In the genomic region with DNA sequence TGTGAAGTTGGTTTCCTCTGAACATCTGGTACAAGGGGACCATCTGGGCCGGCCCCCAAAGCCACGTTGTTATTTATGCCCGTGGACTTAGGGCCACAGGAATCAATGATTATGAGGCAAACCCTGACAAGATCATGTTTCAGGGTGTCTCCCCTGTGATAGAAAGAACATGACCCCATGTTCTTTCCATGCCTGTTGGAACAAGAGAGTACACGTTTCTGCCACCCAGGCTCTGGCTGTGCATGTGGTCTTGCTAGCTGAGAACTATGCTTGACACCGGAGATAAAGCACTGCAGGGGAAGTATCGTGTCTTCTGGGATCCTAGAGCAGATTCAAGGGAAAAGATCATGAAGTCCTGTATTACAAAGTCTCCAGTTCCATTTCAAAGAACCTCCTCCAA, we compare ENCODE assay signal across 17 cellular contexts.
DNase-seq lines count a peak whose midpoint lies in the region; ATAC-seq, FAIRE-seq and TF ChIP-seq lines count a peak whose summit lies in the region.
"Had no signal": no experiment of that assay in that cellular context is flagged by ENCODE, and none has a peak within 500 bp of the region (broad histone marks: within the 10 kb centered on the region; RNA-seq: fewer than 3 reads in every experiment).

No MANE protein-coding gene starts in this region.

- TF ChIP-seq POLR2A in HepG2 (IDR thresholded peaks at IDR 0.05; ENCODE audit: insufficient read depth in 1 of 2, low read depth in 2 of 2, low read length in 2 of 2) (no peak), right lobe of liver (IDR thresholded peaks at IDR 0.05) (no peak)

- CTCF ChIA-PET in HepG2 (lab: Yijun Ruan, JAX; ENCODE audit: low intra/inter-chr PET ratio, low total read pairs): no interaction called here

- H3K4me1 ChIP-seq in HepG2 (ENCODE audit: insufficient read depth, low read length) (no peaks in the 10 kb centered on the region), right lobe of liver (no peaks in the 10 kb centered on the region), esophagus (ENCODE audit: control insufficient read depth in 2 of 2, insufficient read depth in 2 of 2, low read length in 1 of 2) (peaks cover 0 to 3% of the 10 kb centered on the region in 2 donors), keratinocyte (ENCODE audit: control insufficient read depth, extremely low read depth, insufficient read depth, low read length) (peaks cover 18% of the 10 kb centered on the region), osteoblast (ENCODE audit: insufficient read depth, low read length) (no peaks in the 10 kb centered on the region)
- H3K4me1 ChIP-seq: BLaER1 treated with 17β-estradiol and CSF1 and Interleukin-3, amounts not matched to agents 10 nM and 100 nM had no signal

- TF ChIP-seq RAD21 in HepG2 (CRISPR knock-in tag; IDR thresholded peaks at IDR 0.05): no peak

- intact Hi-C loops in HepG2 (cut with micrococcal nuclease; ENCODE audit: unreplicated experiment): no loop called here
- intact Hi-C loops in right lobe of liver (cut with DNase I): no loop called here

- no peaks in the 10 kb centered on the region for H4K20me1 ChIP-seq in HepG2 (ENCODE audit: insufficient read depth, low read length)
- H4K20me1 ChIP-seq in keratinocyte (ENCODE audit: control insufficient read depth, extremely low read depth, insufficient read depth, low read length): no peaks in the 10 kb centered on the region
- H4K20me1 ChIP-seq in osteoblast (ENCODE audit: insufficient read depth, low read length): no peaks in the 10 kb centered on the region
- H4K20me1 ChIP-seq: BLaER1 treated with 17β-estradiol and CSF1 and Interleukin-3, amounts not matched to agents 10 nM and 100 nM had no signal

- H3K9ac ChIP-seq in HepG2 (ENCODE audit: insufficient read depth, low read depth, low read length): no peak overlapping the region
- H3K9ac ChIP-seq in keratinocyte (ENCODE audit: control insufficient read depth, extremely low read depth, insufficient read depth, low read length): no peak overlapping the region
- H3K9ac ChIP-seq: BLaER1 treated with 17β-estradiol and CSF1 and Interleukin-3, amounts not matched to agents 10 nM and 100 nM had no signal

- H2AFZ ChIP-seq in HepG2 (ENCODE audit: low read length): no peak overlapping the region
- H2AFZ ChIP-seq in keratinocyte (ENCODE audit: control insufficient read depth, low read length): peak overlapping the region; percentile 4
- no peak overlapping the region for H2AFZ ChIP-seq in osteoblast (ENCODE audit: low read length)

- POLR2A ChIA-PET in HepG2 (lab: Yijun Ruan, JAX): no interaction called here

- DNase-seq in HepG2 (ENCODE audit: low spot score) (no peak), right lobe of liver (no peak), keratinocyte (ENCODE audit: low read depth, low spot score) (no peak), inferior parietal cortex (ENCODE audit: extremely low spot score) (no peak), osteoblast (ENCODE audit: insufficient read length, low spot score, missing footprints) (no peak)
- DNase-seq: CD8-positive, alpha-beta T cell; COR-L47; DMS 273 treated with DMSO at 0.1 percent for 48 hours; DMS53; DND-41; EL; H9 had no signal

- ATAC-seq in HepG2 (no peak), right lobe of liver (no peak)
- ATAC-seq: CD8-positive, alpha-beta T cell; GM12878 had no signal

- dilution Hi-C loops in keratinocyte (cut with MboI; ENCODE audit: extremely low pct_ligation_motif_present, low sequenced_read_pairs): no loop called here

- TF ChIP-seq CTCF in HepG2 (CRISPR knock-in tag; IDR thresholded peaks at IDR 0.05) (no peak), right lobe of liver (IDR thresholded peaks at IDR 0.05) (no peak), keratinocyte (optimal IDR thresholded peaks at IDR 0.05 in 1 of 3, IDR thresholded peaks at IDR 0.05 in 1 of 3, conservative IDR thresholded peaks at IDR 0.05 in 1 of 3; ENCODE audit: extremely low read depth in 1 of 3, insufficient read depth in 2 of 3, low read length in 3 of 3) (no peak), osteoblast (IDR thresholded peaks at IDR 0.05; ENCODE audit: extremely low read depth, low read depth, low read length) (no peak)

- H3K9me3 ChIP-seq in HepG2 (ENCODE audit: low read length) (no peaks in the 10 kb centered on the region), right lobe of liver (no peaks in the 10 kb centered on the region), esophagus (ENCODE audit: control insufficient read depth in 2 of 2, insufficient read depth in 1 of 2, low read depth in 1 of 2, low read length in 1 of 2) (no peaks in the 10 kb centered on the region), keratinocyte (ENCODE audit: control insufficient read depth, low read depth, low read length) (no peaks in the 10 kb centered on the region), osteoblast (ENCODE audit: low read depth, low read length) (no peaks in the 10 kb centered on the region)
- H3K9me3 ChIP-seq: BLaER1 treated with 17β-estradiol and CSF1 and Interleukin-3, amounts not matched to agents 10 nM and 100 nM had no signal

- FAIRE-seq in HepG2 (lab: Jason Lieb, UNC) (no peak), keratinocyte (lab: Jason Lieb, UNC) (no peak)
- FAIRE-seq: GM12878, GM19239, H1 had no signal

- H3K27ac ChIP-seq in HepG2 (ENCODE audit: extremely low read length, insufficient read depth, low read length) (no peak overlapping the region), right lobe of liver (no peak overlapping the region), esophagus (ENCODE audit: low read depth in 2 of 2, low read length in 1 of 2) (peak overlapping the region; percentile 50 to 68), keratinocyte (ENCODE audit: control insufficient read depth, insufficient read depth, low read length) (no peak overlapping the region), osteoblast (ENCODE audit: low read depth, low read length) (no peak overlapping the region)
- H3K27ac ChIP-seq: BLaER1 treated with 17β-estradiol and CSF1 and Interleukin-3, amounts not matched to agents 10 nM and 100 nM had no signal

- in situ Hi-C loops in HepG2 (cut with HindIII; ENCODE audit: extremely low pct_ligation_motif_present, low pct_unique_long_range_greater_than_20kb): no loop called here

- H3K4me3 ChIP-seq in HepG2 (replicated peaks in 1 of 3; ENCODE audit: insufficient read depth in 1 of 3, low read depth in 2 of 3, low read length in 3 of 3): no peak overlapping the region
- no peak overlapping the region for H3K4me3 ChIP-seq in right lobe of liver
- H3K4me3 ChIP-seq in esophagus (ENCODE audit: low read depth in 1 of 2, low read length in 2 of 2): no peak overlapping the region
- no peak overlapping the region for H3K4me3 ChIP-seq in keratinocyte (ENCODE audit: control insufficient read depth in 2 of 3, extremely low read depth in 1 of 3, insufficient read depth in 2 of 3, low read depth in 1 of 3, low read length in 3 of 3)
- H3K4me3 ChIP-seq in osteoblast (ENCODE audit: insufficient read depth, low read length): no peak overlapping the region
- H3K4me3 ChIP-seq: BLaER1 treated with 17β-estradiol and CSF1 and Interleukin-3, amounts not matched to agents 10 nM and 100 nM; GM12878 had no signal

- no TSS peak for BruUV-seq in HepG2 (replicated peaks; lab: Mats Ljungman, UMichigan)

- H3K9me1 ChIP-seq in keratinocyte (ENCODE audit: control insufficient read depth, extremely low read depth, insufficient read depth, low read length): no peaks in the 10 kb centered on the region

- H3K4me2 ChIP-seq in HepG2 (ENCODE audit: low read depth, low read length): no peak overlapping the region
- peak overlapping the region; percentile 22 for H3K4me2 ChIP-seq in keratinocyte (ENCODE audit: control insufficient read depth, extremely low read depth, insufficient read depth, low read depth, low read length)
- H3K4me2 ChIP-seq in osteoblast (ENCODE audit: insufficient read depth, low read length): no peak overlapping the region
- H3K4me2 ChIP-seq: BLaER1 treated with 17β-estradiol and CSF1 and Interleukin-3, amounts not matched to agents 10 nM and 100 nM had no signal

- TF ChIP-seq EP300 in HepG2 (IDR thresholded peaks at IDR 0.05; ENCODE audit: low read depth in 2 of 2, low read length in 2 of 2) (no peak), HepG2 (CRISPR knock-in tag; IDR thresholded peaks at IDR 0.05; ENCODE audit: borderline replicate concordance) (no peak)

- H3K36me3 ChIP-seq in HepG2 (replicated peaks in 1 of 2; ENCODE audit: control insufficient read depth in 1 of 2, insufficient read depth in 2 of 2, low read length in 2 of 2) (no peaks in the 10 kb centered on the region), right lobe of liver (no peaks in the 10 kb centered on the region), esophagus (ENCODE audit: control insufficient read depth in 2 of 2, insufficient read depth in 2 of 2, low read length in 1 of 2) (no peaks in the 10 kb centered on the region), keratinocyte (ENCODE audit: control insufficient read depth in 2 of 2, extremely low read depth in 1 of 2, insufficient read depth in 2 of 2, low read length in 2 of 2) (no peaks in the 10 kb centered on the region), osteoblast (ENCODE audit: insufficient read depth, low read length) (no peaks in the 10 kb centered on the region)
- H3K36me3 ChIP-seq: BLaER1 treated with 17β-estradiol and CSF1 and Interleukin-3, amounts not matched to agents 10 nM and 100 nM had no signal

- peaks cover 7 to 25% of the 10 kb centered on the region in 2 experiments; a peak in 3 of 5 replicates for H3K27me3 ChIP-seq in HepG2 (ENCODE audit: control insufficient read depth in 1 of 2, insufficient read depth in 2 of 2, low read length in 2 of 2)
- H3K27me3 ChIP-seq in right lobe of liver: no peaks in the 10 kb centered on the region
- H3K27me3 ChIP-seq in esophagus (ENCODE audit: control insufficient read depth in 1 of 2, insufficient read depth in 2 of 2, low read length in 2 of 2): no peaks in the 10 kb centered on the region
- H3K27me3 ChIP-seq in keratinocyte (ENCODE audit: control insufficient read depth, extremely low read depth, insufficient read depth, low read length): no peaks in the 10 kb centered on the region
- peaks cover 39% of the 10 kb centered on the region for H3K27me3 ChIP-seq in osteoblast (ENCODE audit: insufficient read depth, low read length)
- H3K27me3 ChIP-seq: BLaER1 treated with 17β-estradiol and CSF1 and Interleukin-3, amounts not matched to agents 10 nM and 100 nM had no signal

- 31% methylated on average over 5 of the region's 6 CpGs for WGBS in HepG2 (ENCODE audit: low lambda C conversion rate)
- 86% methylated on average over 2 of the region's 6 CpGs for WGBS in right lobe of liver (ENCODE audit: insufficient coverage, low coverage, low lambda C conversion rate, missing lambda C conversion rate)
- 52 to 63% methylated on average over 6 of the region's 6 CpGs for WGBS in esophagus, 2 donors

- H3K79me2 ChIP-seq in HepG2 (ENCODE audit: insufficient read depth, low read length) (no peaks in the 10 kb centered on the region), keratinocyte (ENCODE audit: control insufficient read depth, insufficient read depth, low read length) (no peaks in the 10 kb centered on the region), osteoblast (ENCODE audit: insufficient read depth, low read length) (no peaks in the 10 kb centered on the region)

TF ChIP-seq in HepG2, 621 proteins besides CTCF, POLR2A, EP300 and RAD21 (continues in another document):
- TF ChIP-seq ZNF296 (CRISPR knock-in tag; conservative IDR thresholded peaks at IDR 0.05) (0 out of 2 replicates have a peak, but pooled peaks have one; percentile 22), NBN (conservative IDR thresholded peaks at IDR 0.05) (no peak), FOXC1 (CRISPR knock-in tag; IDR thresholded peaks at IDR 0.05; ENCODE audit: borderline replicate concordance) (no peak)

Comparison
In these comparisons a context has a peak if more than half of its experiments do, and no peak if none do; other contexts are left out.
1. H3K27ac ChIP-seq: peak in esophagus (2 of 2); none in HepG2 (single experiment), right lobe of liver (0 of 3), keratinocyte (single experiment) and osteoblast (single experiment).